11 cellular contexts compared by ENCODE assay signal in genomic region chr16:3456374-3456773, GRCh38. TPM values are rescaled to one million over a fixed set of nuclear protein-coding genes. Genes with fewer than 3 reads are reported as not detected.
DNase-seq lines count a peak whose midpoint lies in the region; ATAC-seq and TF ChIP-seq lines count a peak whose summit lies in the region.
"Had no signal": no experiment of that assay in that cellular context is flagged by ENCODE, and none has a peak within 500 bp of the region (broad histone marks: within the 10 kb centered on the region; RNA-seq: fewer than 3 reads in every experiment).

No MANE protein-coding gene starts in this region.

- DNase-seq in activated T-cell treated with anti-CD3 and anti-CD28 coated beads, Interleukin-2, amount 50 U/mL, for 4 hours, result no peak
- no peak for DNase-seq in activated T-cell treated with anti-CD3 and anti-CD28 coated beads, Interleukin-2, amount 50 U/mL, for 48 hours
- DNase-seq in activated B cell treated with CpG ODN at 0.5 μM for 24 hours, result no peak
- no peak for DNase-seq in right cardiac atrium
- DNase-seq in suprapubic skin (ENCODE audit: low spot score in 2 of 2), result no peak
- no peak for DNase-seq in NCI-H526 (lab: John Stamatoyannopoulos, UW)
- no peak for DNase-seq in cerebellum (ENCODE audit: low spot score)
- DNase-seq: DND-41; effector CD8-positive, alpha-beta T cell; trophoblast cell had no signal

- H3K4me3 ChIP-seq in right cardiac atrium (ENCODE audit: low read length) (no peak overlapping the region), suprapubic skin (no peak overlapping the region)

- peaks cover 16% of the 10 kb centered on the region for H3K4me1 ChIP-seq in right cardiac atrium (ENCODE audit: control insufficient read depth, insufficient read depth, low read length)
- H3K4me1 ChIP-seq in suprapubic skin, result peaks cover 48% of the 10 kb centered on the region

- H3K27ac Mint-ChIP-seq in activated B cell treated with CpG ODN at 0.5 μM for 24 hours, result peak overlapping the region; percentile 27

- ATAC-seq in activated T-cell treated with anti-CD3 and anti-CD28 coated beads, Interleukin-2, amount 50 U/mL, for 4 hours, result no peak
- ATAC-seq in activated B cell treated with CpG ODN at 0.5 μM for 24 hours (ENCODE audit: low read depth), result no peak
- ATAC-seq in right cardiac atrium, result no peak
- ATAC-seq in HG03521 (IDR thresholded peaks at IDR 0.05; ENCODE audit: unreplicated experiment), result no peak

- CTCF ChIA-PET in activated B cell treated with CpG ODN at 0.5 μM for 24 hours (lab: Charles Lee), result no interaction called here

- TF ChIP-seq POLR2A in suprapubic skin (IDR thresholded peaks at IDR 0.05), result no peak

- POLR2A ChIA-PET in activated B cell treated with CpG ODN at 0.5 μM for 24 hours (lab: Charles Lee), result interaction anchor here (0.7 to 2.0 kb wide), 4 partner anchors 12 to 306 kb away, joined by 3 to 19 read pairs (median 5); partner anchors contain the start of genes NAA60 and ZNF597

- no peak for TF ChIP-seq EP300 in suprapubic skin (IDR thresholded peaks at IDR 0.05)

- no peaks in the 10 kb centered on the region for H3K9me3 Mint-ChIP-seq in activated T-cell treated with anti-CD3 and anti-CD28 coated beads, Interleukin-2, amount 50 U/mL, for 4 hours
- H3K9me3 Mint-ChIP-seq in activated B cell treated with CpG ODN at 0.5 μM for 24 hours, result no peaks in the 10 kb centered on the region

- peak overlapping the region; percentile 84 for H3K4me3 Mint-ChIP-seq in activated T-cell treated with anti-CD3 and anti-CD28 coated beads, Interleukin-2, amount 50 U/mL, for 4 hours
- H3K4me3 Mint-ChIP-seq in activated B cell treated with CpG ODN at 0.5 μM for 24 hours, result peak overlapping the region; percentile 67

- intact Hi-C loops in activated B cell treated with CpG ODN at 0.5 μM for 24 hours (cut with micrococcal nuclease) (no loop called here), right cardiac atrium (cut with DNase I) (loop anchor here in 2 of 4 donors (5.0 to 10.0 kb wide), 2 partner anchors 52 to 54 kb away; partner anchors contain the start of genes ZNF174 (in 2 of the 2) and ZSCAN32 (in 2 of the 2))

- peaks cover 35% of the 10 kb centered on the region for H3K4me1 Mint-ChIP-seq in activated T-cell treated with anti-CD3 and anti-CD28 coated beads, Interleukin-2, amount 50 U/mL, for 4 hours (ENCODE audit: low read depth)
- H3K4me1 Mint-ChIP-seq in activated B cell treated with CpG ODN at 0.5 μM for 24 hours, result peaks cover 37% of the 10 kb centered on the region

- H3K27me3 Mint-ChIP-seq in activated T-cell treated with anti-CD3 and anti-CD28 coated beads, Interleukin-2, amount 50 U/mL, for 4 hours (ENCODE audit: low read depth), result no peaks in the 10 kb centered on the region
- no peaks in the 10 kb centered on the region for H3K27me3 Mint-ChIP-seq in activated B cell treated with CpG ODN at 0.5 μM for 24 hours

- peak overlapping the region; percentile 98 for H3K27ac ChIP-seq in right cardiac atrium (ENCODE audit: low read length)
- peak overlapping the region; percentile 95 for H3K27ac ChIP-seq in suprapubic skin

- H3K36me3 ChIP-seq in suprapubic skin, result no peaks in the 10 kb centered on the region

- 29% methylated on average over 3 of the region's 3 CpGs for WGBS in right cardiac atrium
- WGBS in suprapubic skin, result 31% methylated on average over 3 of the region's 3 CpGs

- TF ChIP-seq CTCF in activated B cell treated with CpG ODN at 0.5 μM for 24 hours (IDR thresholded peaks at IDR 0.05) (no peak), suprapubic skin (IDR thresholded peaks at IDR 0.05) (no peak)

- H3K27me3 ChIP-seq in right cardiac atrium (ENCODE audit: control insufficient read depth, insufficient read depth) (no peaks in the 10 kb centered on the region), suprapubic skin (no peaks in the 10 kb centered on the region)

- H3K36me3 Mint-ChIP-seq in activated T-cell treated with anti-CD3 and anti-CD28 coated beads, Interleukin-2, amount 50 U/mL, for 4 hours (ENCODE audit: insufficient read depth), result no peaks in the 10 kb centered on the region
- H3K36me3 Mint-ChIP-seq in activated B cell treated with CpG ODN at 0.5 μM for 24 hours (ENCODE audit: low read depth), result no peaks in the 10 kb centered on the region

- H3K9me3 ChIP-seq in right cardiac atrium (ENCODE audit: control insufficient read depth, low read length) (no peaks in the 10 kb centered on the region), suprapubic skin (no peaks in the 10 kb centered on the region)

RNA-seq across cellular contexts. Expression of gene NAA60, which starts 12.9 kb away (rescaled TPM):
- 10 to 100 TPM; 27.3 to 29.3 (median 27.8) TPM for total RNA-seq in activated T-cell treated with anti-CD3 and anti-CD28 coated beads, Interleukin-2, amount 50 U/mL, for 4 hours
- 44.1 and 48.0 TPM in 2 replicates for total RNA-seq in activated B cell treated with CpG ODN at 0.5 μM for 24 hours
- total RNA-seq in right cardiac atrium, result 10 to 100 TPM; 40.7 to 51.5 (median 46.0) TPM
- 50.9 TPM for polyA plus RNA-seq in right cardiac atrium
- 10 to 100 TPM; 20.9 to 40.2 (median 26.4) TPM for total RNA-seq in suprapubic skin
- 12.5 TPM for total RNA-seq in cerebellum

RNA-seq across cellular contexts. Expression of gene ZNF597, which starts 13.1 kb away (rescaled TPM):
- 1 to 10 TPM; 1.2 to 1.5 (median 1.3) TPM for total RNA-seq in activated T-cell treated with anti-CD3 and anti-CD28 coated beads, Interleukin-2, amount 50 U/mL, for 4 hours
- total RNA-seq in activated B cell treated with CpG ODN at 0.5 μM for 24 hours (3.6 and 4.2 TPM in 2 replicates), right cardiac atrium (1 to 10 TPM; 2.0 to 3.5 (median 2.2) TPM), suprapubic skin (1 to 10 TPM; 1.5 to 4.3 (median 2.4) TPM), cerebellum (3.6 TPM)
- 0.88 TPM for polyA plus RNA-seq in right cardiac atrium

RNA-seq across cellular contexts. Expression of gene C16orf90, which starts 38.9 kb away (rescaled TPM):
- not detected for total RNA-seq in activated T-cell treated with anti-CD3 and anti-CD28 coated beads, Interleukin-2, amount 50 U/mL, for 4 hours
- total RNA-seq in activated B cell treated with CpG ODN at 0.5 μM for 24 hours, result not detected in 2 replicates
- not detected for total RNA-seq in right cardiac atrium
- not detected for polyA plus RNA-seq in right cardiac atrium
- not detected for total RNA-seq in suprapubic skin
- total RNA-seq in cerebellum, result not detected

RNA-seq across cellular contexts. Expression of gene CLUAP1, which starts 44.4 kb away (rescaled TPM):
- 10 to 100 TPM; 12.0 to 15.0 (median 14.8) TPM for total RNA-seq in activated T-cell treated with anti-CD3 and anti-CD28 coated beads, Interleukin-2, amount 50 U/mL, for 4 hours
- total RNA-seq in activated B cell treated with CpG ODN at 0.5 μM for 24 hours (8.5 and 10.5 TPM in 2 replicates), right cardiac atrium (10 to 100 TPM; 16.8 to 22.2 (median 18.6) TPM), suprapubic skin (10 to 100 TPM in 1 of 4 donors, 1 to 10 TPM in 3; 4.9 to 12.6 (median 6.6) TPM), cerebellum (24.6 TPM)
- 8.5 TPM for polyA plus RNA-seq in right cardiac atrium

RNA-seq across cellular contexts. Expression of gene ZNF174, which starts 55.4 kb away (rescaled TPM):
- 1 to 10 TPM; 8.9 to 10.0 (median 9.2) TPM for total RNA-seq in activated T-cell treated with anti-CD3 and anti-CD28 coated beads, Interleukin-2, amount 50 U/mL, for 4 hours
- total RNA-seq in activated B cell treated with CpG ODN at 0.5 μM for 24 hours (9.0 and 10.4 TPM in 2 replicates), right cardiac atrium (10 to 100 TPM in 3 of 4 donors, 1 to 10 TPM in 1; 8.9 to 13.5 (median 11.8) TPM), suprapubic skin (10 to 100 TPM in 1 of 4 donors, 1 to 10 TPM in 3; 8.4 to 14.9 (median 9.7) TPM), cerebellum (7.8 TPM)
- polyA plus RNA-seq in right cardiac atrium, result 11.1 TPM
